In genomic region chr17:68509151-68510057, GRCh38 we compare ENCODE assay signal across 8 cellular contexts. TPM values are rescaled to one million over a fixed set of nuclear protein-coding genes. Genes with fewer than 3 reads are reported as not detected.
DNase-seq lines count a peak whose midpoint lies in the region; ATAC-seq and TF ChIP-seq lines count a peak whose summit lies in the region.

No MANE protein-coding gene starts in this region.

- peaks cover 1 to 23% of the 10 kb centered on the region in 2 donors for H3K4me1 ChIP-seq in neuronal stem cell (ENCODE audit: control insufficient read depth in 2 of 2, insufficient read depth in 1 of 2, low read depth in 1 of 2, low read length in 2 of 2)

- no peak overlapping the region for H3K4ac ChIP-seq in neuronal stem cell (ENCODE audit: low read length)

- DNase-seq in GM20000 (ENCODE audit: low spot score) (peak; percentile 21), NCI-H526 treated with DMSO at 0.1 percent for 48 hours (lab: John Stamatoyannopoulos, UW) (peak; percentile 14), dermis microvascular lymphatic vessel endothelial cell (ENCODE audit: low read depth in 2 of 2) (peak; percentile 89 to 92), neuronal stem cell (ENCODE audit: low spot score) (no peak), ecto neural progenitor cell (ENCODE audit: low spot score) (no peak)
- no peak for DNase-seq in stimulated activated CD4-positive, alpha-beta T cell treated with anti-CD3 and anti-CD28 coated beads, Interleukin-2, amount 100 ng/mL, for 24 hours

- no peaks in the 10 kb centered on the region for H3K9me3 ChIP-seq in neuronal stem cell (replicated peaks in 1 of 2; ENCODE audit: control insufficient read depth in 2 of 2, insufficient read depth in 1 of 2, low read depth in 1 of 2, low read length in 2 of 2)

- H3K9ac ChIP-seq in neuronal stem cell (ENCODE audit: low read depth, low read length, poor library complexity): no peak overlapping the region

- TF ChIP-seq CTCF in GM20000 (IDR thresholded peaks at IDR 0.05; ENCODE audit: extremely low read depth, missing control alignments): no peak

- H3K36me3 ChIP-seq in neuronal stem cell (replicated peaks in 1 of 2; ENCODE audit: control insufficient read depth in 2 of 2, insufficient read depth in 2 of 2, low read length in 2 of 2): no peaks in the 10 kb centered on the region

- H2BK15ac ChIP-seq in neuronal stem cell (ENCODE audit: low read length): no peak overlapping the region

- H3K27ac ChIP-seq in neuronal stem cell (replicated peaks; ENCODE audit: low read length): no peak overlapping the region

- WGBS in neuronal stem cell (ENCODE audit: extremely low coverage in 2 of 2, insufficient read length in 2 of 2, insufficient replicate concordance in 1 of 2), 2 donors: no CpG with 5 or more reads among the region's 9 CpGs

- H4K91ac ChIP-seq in neuronal stem cell (ENCODE audit: low read depth, low read length, poor library complexity): no peak overlapping the region

- no peak overlapping the region for H2BK5ac ChIP-seq in neuronal stem cell (ENCODE audit: low read length)

- no peak overlapping the region for H3K23ac ChIP-seq in neuronal stem cell (ENCODE audit: low read depth, low read length, poor library complexity)

- H3K27me3 ChIP-seq in neuronal stem cell (ENCODE audit: control insufficient read depth in 3 of 3, insufficient read depth in 3 of 3, low read depth in 1 of 3, low read length in 3 of 3): no peaks in the 10 kb centered on the region

- no peak overlapping the region for H2BK120ac ChIP-seq in neuronal stem cell (ENCODE audit: low read depth, low read length)

- H2AK5ac ChIP-seq in neuronal stem cell (ENCODE audit: low read depth, low read length): no peak overlapping the region

- no peak overlapping the region for H3K4me2 ChIP-seq in neuronal stem cell (ENCODE audit: insufficient read depth, low read length, poor library complexity, severe bottlenecking)

- H3K79me1 ChIP-seq in neuronal stem cell (ENCODE audit: low read depth, low read length): peaks cover 1% of the 10 kb centered on the region

- H2BK12ac ChIP-seq in neuronal stem cell (ENCODE audit: low read length): no peak overlapping the region

- H4K8ac ChIP-seq in neuronal stem cell (ENCODE audit: low read depth, low read length): no peak overlapping the region

- H3K18ac ChIP-seq in neuronal stem cell (ENCODE audit: low read length): no peak overlapping the region

- no peak overlapping the region for H3K4me3 ChIP-seq in neuronal stem cell (ENCODE audit: low read length in 2 of 2)

- no peak overlapping the region for H3K14ac ChIP-seq in neuronal stem cell (ENCODE audit: low read length)

- H2AFZ ChIP-seq in neuronal stem cell (ENCODE audit: low read length): peak overlapping the region; percentile 11

- ATAC-seq in HG02798 (IDR thresholded peaks at IDR 0.05; ENCODE audit: poor library complexity, unreplicated experiment): no peak
- ATAC-seq in GM18868 (IDR thresholded peaks at IDR 0.05; ENCODE audit: unreplicated experiment): no peak

RNA-seq across cellular contexts. Expression of gene PRKAR1A, which starts 2.8 kb away (rescaled TPM):
- total RNA-seq in dermis microvascular lymphatic vessel endothelial cell: 272 and 418 TPM in 2 replicates
- 90.5 TPM for polyA plus RNA-seq in neuronal stem cell (2013, experiment 1 of 2)
- polyA plus RNA-seq in neuronal stem cell (2013, experiment 2 of 2): 93.4 TPM

RNA-seq across cellular contexts. Expression of gene WIPI1, which starts 52.1 kb away (rescaled TPM):
- total RNA-seq in dermis microvascular lymphatic vessel endothelial cell: 49.6 and 92.8 TPM in 2 replicates
- polyA plus RNA-seq in neuronal stem cell (2013, experiment 1 of 2): 16.5 TPM
- 15.9 TPM for polyA plus RNA-seq in neuronal stem cell (2013, experiment 2 of 2)

Comparison
In these comparisons a context has a peak if more than half of its experiments do, and no peak if none do; other contexts are left out.
1. DNase-seq: peak in GM20000 (single experiment), NCI-H526 treated with DMSO at 0.1 percent for 48 hours (single experiment) and dermis microvascular lymphatic vessel endothelial cell (2 of 2); none in neuronal stem cell (single experiment), stimulated activated CD4-positive, alpha-beta T cell treated with anti-CD3 and anti-CD28 coated beads, Interleukin-2, amount 100 ng/mL, for 24 hours (0 of 2) and ecto neural progenitor cell (single experiment).